In genomic region chr6:17088091-17088611, GRCh38 we compare ENCODE assay signal across 9 cellular contexts. TPM values are rescaled to one million over a fixed set of nuclear protein-coding genes. Genes with fewer than 3 reads are reported as not detected.
"Had no signal": no experiment of that assay in that cellular context is flagged by ENCODE, and none has a peak within 500 bp of the region (broad histone marks: within the 10 kb centered on the region; RNA-seq: fewer than 3 reads in every experiment).

No MANE protein-coding gene starts in this region.

- H3K4me3 Mint-ChIP-seq: IgD-negative memory B cell had no signal

- H3K27ac ChIP-seq: HL-60, KMS-11 had no signal

- H3K27ac Mint-ChIP-seq: IgD-negative memory B cell had no signal

- H3K4me1 Mint-ChIP-seq: IgD-negative memory B cell had no signal

- H3K9ac ChIP-seq: KMS-11 had no signal

- DNase-seq: IMR-90, KBM-7, KG1 had no signal

- FAIRE-seq: HTR-8/SVneo had no signal

- H3K4me2 ChIP-seq: KMS-11 had no signal

RNA-seq across cellular contexts. Expression of gene STMND1, which starts 13.7 kb away (rescaled TPM):
- total RNA-seq: HT-29, HT1080, IMR-90 had no signal
- polyA plus RNA-seq: IgD-negative memory B cell, IMR-90 had no signal
